In the genomic region with DNA sequence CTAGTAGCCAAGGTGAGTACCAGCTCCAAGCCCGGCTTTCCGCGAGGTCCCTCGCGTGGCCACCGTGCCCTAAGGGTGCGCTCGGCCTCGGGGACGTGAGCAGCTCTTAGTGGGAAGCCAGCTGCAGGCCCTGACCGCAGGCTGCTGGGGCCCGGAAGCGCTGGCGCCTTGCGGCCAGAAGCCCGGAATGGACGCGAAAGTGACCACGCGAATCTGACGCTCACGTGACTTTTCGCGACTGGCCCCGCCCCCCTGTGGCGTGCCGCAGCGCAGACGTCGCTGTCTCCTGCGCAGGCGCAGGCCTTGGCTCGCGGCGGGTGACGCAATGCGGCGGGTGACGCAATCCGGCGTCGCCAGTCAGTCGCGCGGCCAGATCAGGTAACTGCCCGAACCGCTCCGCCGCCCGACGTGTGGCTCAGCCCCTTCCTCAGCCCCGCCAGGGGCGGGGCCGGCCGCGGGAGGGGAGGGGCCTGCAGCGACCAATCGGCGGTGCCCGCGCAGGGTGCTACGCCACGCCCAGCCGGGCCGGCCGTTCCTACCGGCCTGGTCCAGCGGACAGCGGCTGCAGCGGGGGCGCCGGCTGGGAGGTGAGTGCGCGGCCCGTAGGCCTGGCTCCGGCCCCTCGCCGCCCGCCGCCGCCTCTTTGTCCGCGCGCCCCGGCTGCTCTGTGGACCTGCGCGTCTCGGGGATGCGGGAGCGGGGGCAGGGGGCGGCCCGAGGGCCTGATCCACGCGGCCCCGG, we compare ENCODE assay signal across 1 cellular context.
TF ChIP-seq lines count a peak whose summit lies in the region.

A gene (plus strand): TSS at position 532 of the 741 bp plus-strand sequence. CDS start 2,202 bp downstream, outside the sequence.

TF ChIP-seq in HEK293, 187 proteins besides CTCF, POLR2A, EP300 and RAD21 (continued from another document and continues in another):
- TF ChIP-seq ZNF350 (tag by site-specific recombination; IDR thresholded peaks at IDR 0.05) (no peak), ZNF529 (tag by site-specific recombination; IDR thresholded peaks at IDR 0.05; ENCODE audit: insufficient replicate concordance) (no peak), ZNF544 (tag by site-specific recombination; IDR thresholded peaks at IDR 0.05) (no peak), ZNF114 (tag by site-specific recombination; IDR thresholded peaks at IDR 0.05) (no peak), ZNF132 (tag by site-specific recombination; IDR thresholded peaks at IDR 0.05; ENCODE audit: borderline replicate concordance) (no peak), SP2 (tag by site-specific recombination; IDR thresholded peaks at IDR 0.05) (peak; percentile 85), ZNF391 (tag by site-specific recombination; IDR thresholded peaks at IDR 0.05; ENCODE audit: borderline replicate concordance, low read depth) (peak; percentile 23; the same call in 1 of the 2 replicates), ZNF426 (tag by site-specific recombination; IDR thresholded peaks at IDR 0.05) (no peak), ZNF248 (tag by site-specific recombination; IDR thresholded peaks at IDR 0.05) (no peak), ZNF677 (tag by site-specific recombination; IDR thresholded peaks at IDR 0.05) (no peak), KLF10 (tag by site-specific recombination; IDR thresholded peaks at IDR 0.05) (peak; percentile 94), ZFP37 (tag by site-specific recombination; IDR thresholded peaks at IDR 0.05) (peak; percentile 35; the same call in 1 of the 2 replicates), ZNF37A (tag by site-specific recombination; IDR thresholded peaks at IDR 0.05) (no peak), ZNF10 (tag by site-specific recombination; IDR thresholded peaks at IDR 0.05) (no peak), ZNF202 (tag by site-specific recombination; IDR thresholded peaks at IDR 0.05; ENCODE audit: borderline replicate concordance) (no peak), MEIS1 (CRISPR knock-in tag; IDR thresholded peaks at IDR 0.05; ENCODE audit: borderline replicate concordance) (no peak), SCRT2 (tag by site-specific recombination; IDR thresholded peaks at IDR 0.05) (no peak), ZNF664 (tag by site-specific recombination; IDR thresholded peaks at IDR 0.05) (no peak), ZNF521 (tag by site-specific recombination; IDR thresholded peaks at IDR 0.05) (no peak), ZNF274 (IDR thresholded peaks at IDR 0.05; ENCODE audit: low read length) (no peak), ZNF274 (tag by site-specific recombination; IDR thresholded peaks at IDR 0.05; ENCODE audit: borderline replicate concordance) (no peak), ZNF155 (tag by site-specific recombination; IDR thresholded peaks at IDR 0.05) (no peak), ZNF157 (tag by site-specific recombination; IDR thresholded peaks at IDR 0.05) (no peak), ZNF585B (tag by site-specific recombination; IDR thresholded peaks at IDR 0.05) (no peak), ZNF221 (tag by site-specific recombination; IDR thresholded peaks at IDR 0.05; ENCODE audit: borderline replicate concordance) (no peak), ZNF560 (tag by site-specific recombination; IDR thresholded peaks at IDR 0.05; ENCODE audit: borderline replicate concordance) (no peak), RBAK (tag by site-specific recombination; IDR thresholded peaks at IDR 0.05) (no peak), ZNF473 (tag by site-specific recombination; IDR thresholded peaks at IDR 0.05) (no peak), ZNF621 (tag by site-specific recombination; IDR thresholded peaks at IDR 0.05) (no peak), ZNF626 (tag by site-specific recombination; IDR thresholded peaks at IDR 0.05) (no peak), ZEB2 (tag by site-specific recombination; IDR thresholded peaks at IDR 0.05) (peak; percentile 97), BCL11A (tag by site-specific recombination; IDR thresholded peaks at IDR 0.05; ENCODE audit: low read depth) (peak; percentile 78), ZNF354C (tag by site-specific recombination; IDR thresholded peaks at IDR 0.05; ENCODE audit: borderline replicate concordance, low read depth) (no peak), TRIM28 (IDR thresholded peaks at IDR 0.05; ENCODE audit: borderline replicate concordance, low read length) (no peak), ZNF133 (tag by site-specific recombination; IDR thresholded peaks at IDR 0.05) (no peak), ZNF404 (tag by site-specific recombination; IDR thresholded peaks at IDR 0.05) (no peak), ZSCAN23 (tag by site-specific recombination; IDR thresholded peaks at IDR 0.05) (no peak), ZNF660 (tag by site-specific recombination; IDR thresholded peaks at IDR 0.05) (0 out of 2 replicates have a peak, but pooled peaks have one; percentile 36), OVOL3 (tag by site-specific recombination; IDR thresholded peaks at IDR 0.05) (0 out of 2 replicates have a peak, but pooled peaks have one; percentile 55)
- TF ChIP-seq, protein P1, sequence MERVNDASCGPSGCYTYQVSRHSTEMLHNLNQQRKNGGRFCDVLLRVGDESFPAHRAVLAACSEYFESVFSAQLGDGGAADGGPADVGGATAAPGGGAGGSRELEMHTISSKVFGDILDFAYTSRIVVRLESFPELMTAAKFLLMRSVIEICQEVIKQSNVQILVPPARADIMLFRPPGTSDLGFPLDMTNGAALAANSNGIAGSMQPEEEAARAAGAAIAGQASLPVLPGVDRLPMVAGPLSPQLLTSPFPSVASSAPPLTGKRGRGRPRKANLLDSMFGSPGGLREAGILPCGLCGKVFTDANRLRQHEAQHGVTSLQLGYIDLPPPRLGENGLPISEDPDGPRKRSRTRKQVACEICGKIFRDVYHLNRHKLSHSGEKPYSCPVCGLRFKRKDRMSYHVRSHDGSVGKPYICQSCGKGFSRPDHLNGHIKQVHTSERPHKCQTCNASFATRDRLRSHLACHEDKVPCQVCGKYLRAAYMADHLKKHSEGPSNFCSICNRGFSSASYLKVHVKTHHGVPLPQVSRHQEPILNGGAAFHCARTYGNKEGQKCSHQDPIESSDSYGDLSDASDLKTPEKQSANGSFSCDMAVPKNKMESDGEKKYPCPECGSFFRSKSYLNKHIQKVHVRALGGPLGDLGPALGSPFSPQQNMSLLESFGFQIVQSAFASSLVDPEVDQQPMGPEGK (tag by site-specific recombination; IDR thresholded peaks at IDR 0.05): peak; percentile 63
- TF ChIP-seq, protein P2, sequence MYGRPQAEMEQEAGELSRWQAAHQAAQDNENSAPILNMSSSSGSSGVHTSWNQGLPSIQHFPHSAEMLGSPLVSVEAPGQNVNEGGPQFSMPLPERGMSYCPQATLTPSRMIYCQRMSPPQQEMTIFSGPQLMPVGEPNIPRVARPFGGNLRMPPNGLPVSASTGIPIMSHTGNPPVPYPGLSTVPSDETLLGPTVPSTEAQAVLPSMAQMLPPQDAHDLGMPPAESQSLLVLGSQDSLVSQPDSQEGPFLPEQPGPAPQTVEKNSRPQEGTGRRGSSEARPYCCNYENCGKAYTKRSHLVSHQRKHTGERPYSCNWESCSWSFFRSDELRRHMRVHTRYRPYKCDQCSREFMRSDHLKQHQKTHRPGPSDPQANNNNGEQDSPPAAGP (tag by site-specific recombination; IDR thresholded peaks at IDR 0.05): peak; percentile 80; the same call in 1 of the 2 replicates
- TF ChIP-seq, protein P3, sequence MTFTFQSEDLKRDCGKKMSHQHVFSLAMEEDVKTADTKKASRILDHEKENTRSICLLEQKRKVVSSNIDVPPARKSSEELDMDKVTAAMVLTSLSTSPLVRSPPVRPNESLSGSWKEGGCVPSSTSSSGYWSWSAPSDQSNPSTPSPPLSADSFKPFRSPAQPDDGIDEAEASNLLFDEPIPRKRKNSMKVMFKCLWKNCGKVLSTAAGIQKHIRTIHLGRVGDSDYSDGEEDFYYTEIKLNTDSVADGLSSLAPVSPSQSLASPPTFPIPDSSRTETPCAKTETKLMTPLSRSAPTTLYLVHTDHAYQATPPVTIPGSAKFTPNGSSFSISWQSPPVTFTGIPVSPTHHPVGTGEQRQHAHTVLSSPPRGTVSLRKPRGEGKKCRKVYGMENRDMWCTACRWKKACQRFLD (tag by site-specific recombination; IDR thresholded peaks at IDR 0.05): no peak
- TF ChIP-seq, protein P4, sequence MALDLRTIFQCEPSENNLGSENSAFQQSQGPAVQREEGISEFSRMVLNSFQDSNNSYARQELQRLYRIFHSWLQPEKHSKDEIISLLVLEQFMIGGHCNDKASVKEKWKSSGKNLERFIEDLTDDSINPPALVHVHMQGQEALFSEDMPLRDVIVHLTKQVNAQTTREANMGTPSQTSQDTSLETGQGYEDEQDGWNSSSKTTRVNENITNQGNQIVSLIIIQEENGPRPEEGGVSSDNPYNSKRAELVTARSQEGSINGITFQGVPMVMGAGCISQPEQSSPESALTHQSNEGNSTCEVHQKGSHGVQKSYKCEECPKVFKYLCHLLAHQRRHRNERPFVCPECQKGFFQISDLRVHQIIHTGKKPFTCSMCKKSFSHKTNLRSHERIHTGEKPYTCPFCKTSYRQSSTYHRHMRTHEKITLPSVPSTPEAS (tag by site-specific recombination; IDR thresholded peaks at IDR 0.05): no peak
- TF ChIP-seq, protein P5, sequence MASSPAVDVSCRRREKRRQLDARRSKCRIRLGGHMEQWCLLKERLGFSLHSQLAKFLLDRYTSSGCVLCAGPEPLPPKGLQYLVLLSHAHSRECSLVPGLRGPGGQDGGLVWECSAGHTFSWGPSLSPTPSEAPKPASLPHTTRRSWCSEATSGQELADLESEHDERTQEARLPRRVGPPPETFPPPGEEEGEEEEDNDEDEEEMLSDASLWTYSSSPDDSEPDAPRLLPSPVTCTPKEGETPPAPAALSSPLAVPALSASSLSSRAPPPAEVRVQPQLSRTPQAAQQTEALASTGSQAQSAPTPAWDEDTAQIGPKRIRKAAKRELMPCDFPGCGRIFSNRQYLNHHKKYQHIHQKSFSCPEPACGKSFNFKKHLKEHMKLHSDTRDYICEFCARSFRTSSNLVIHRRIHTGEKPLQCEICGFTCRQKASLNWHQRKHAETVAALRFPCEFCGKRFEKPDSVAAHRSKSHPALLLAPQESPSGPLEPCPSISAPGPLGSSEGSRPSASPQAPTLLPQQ (tag by site-specific recombination; IDR thresholded peaks at IDR 0.05): peak; percentile 86
- TF ChIP-seq, protein P6, sequence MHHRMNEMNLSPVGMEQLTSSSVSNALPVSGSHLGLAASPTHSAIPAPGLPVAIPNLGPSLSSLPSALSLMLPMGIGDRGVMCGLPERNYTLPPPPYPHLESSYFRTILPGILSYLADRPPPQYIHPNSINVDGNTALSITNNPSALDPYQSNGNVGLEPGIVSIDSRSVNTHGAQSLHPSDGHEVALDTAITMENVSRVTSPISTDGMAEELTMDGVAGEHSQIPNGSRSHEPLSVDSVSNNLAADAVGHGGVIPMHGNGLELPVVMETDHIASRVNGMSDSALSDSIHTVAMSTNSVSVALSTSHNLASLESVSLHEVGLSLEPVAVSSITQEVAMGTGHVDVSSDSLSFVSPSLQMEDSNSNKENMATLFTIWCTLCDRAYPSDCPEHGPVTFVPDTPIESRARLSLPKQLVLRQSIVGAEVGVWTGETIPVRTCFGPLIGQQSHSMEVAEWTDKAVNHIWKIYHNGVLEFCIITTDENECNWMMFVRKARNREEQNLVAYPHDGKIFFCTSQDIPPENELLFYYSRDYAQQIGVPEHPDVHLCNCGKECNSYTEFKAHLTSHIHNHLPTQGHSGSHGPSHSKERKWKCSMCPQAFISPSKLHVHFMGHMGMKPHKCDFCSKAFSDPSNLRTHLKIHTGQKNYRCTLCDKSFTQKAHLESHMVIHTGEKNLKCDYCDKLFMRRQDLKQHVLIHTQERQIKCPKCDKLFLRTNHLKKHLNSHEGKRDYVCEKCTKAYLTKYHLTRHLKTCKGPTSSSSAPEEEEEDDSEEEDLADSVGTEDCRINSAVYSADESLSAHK (tag by site-specific recombination; IDR thresholded peaks at IDR 0.05): peak; percentile 32; the same call in 1 of the 2 replicates
- TF ChIP-seq, protein P7, sequence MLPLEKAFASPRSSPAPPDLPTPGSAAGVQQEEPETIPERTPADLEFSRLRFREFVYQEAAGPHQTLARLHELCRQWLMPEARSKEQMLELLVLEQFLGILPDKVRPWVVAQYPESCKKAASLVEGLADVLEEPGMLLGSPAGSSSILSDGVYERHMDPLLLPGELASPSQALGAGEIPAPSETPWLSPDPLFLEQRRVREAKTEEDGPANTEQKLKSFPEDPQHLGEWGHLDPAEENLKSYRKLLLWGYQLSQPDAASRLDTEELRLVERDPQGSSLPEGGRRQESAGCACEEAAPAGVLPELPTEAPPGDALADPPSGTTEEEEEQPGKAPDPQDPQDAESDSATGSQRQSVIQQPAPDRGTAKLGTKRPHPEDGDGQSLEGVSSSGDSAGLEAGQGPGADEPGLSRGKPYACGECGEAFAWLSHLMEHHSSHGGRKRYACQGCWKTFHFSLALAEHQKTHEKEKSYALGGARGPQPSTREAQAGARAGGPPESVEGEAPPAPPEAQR (tag by site-specific recombination; IDR thresholded peaks at IDR 0.05): 0 out of 2 replicates have a peak, but pooled peaks have one; percentile 8
- TF ChIP-seq, protein P8, sequence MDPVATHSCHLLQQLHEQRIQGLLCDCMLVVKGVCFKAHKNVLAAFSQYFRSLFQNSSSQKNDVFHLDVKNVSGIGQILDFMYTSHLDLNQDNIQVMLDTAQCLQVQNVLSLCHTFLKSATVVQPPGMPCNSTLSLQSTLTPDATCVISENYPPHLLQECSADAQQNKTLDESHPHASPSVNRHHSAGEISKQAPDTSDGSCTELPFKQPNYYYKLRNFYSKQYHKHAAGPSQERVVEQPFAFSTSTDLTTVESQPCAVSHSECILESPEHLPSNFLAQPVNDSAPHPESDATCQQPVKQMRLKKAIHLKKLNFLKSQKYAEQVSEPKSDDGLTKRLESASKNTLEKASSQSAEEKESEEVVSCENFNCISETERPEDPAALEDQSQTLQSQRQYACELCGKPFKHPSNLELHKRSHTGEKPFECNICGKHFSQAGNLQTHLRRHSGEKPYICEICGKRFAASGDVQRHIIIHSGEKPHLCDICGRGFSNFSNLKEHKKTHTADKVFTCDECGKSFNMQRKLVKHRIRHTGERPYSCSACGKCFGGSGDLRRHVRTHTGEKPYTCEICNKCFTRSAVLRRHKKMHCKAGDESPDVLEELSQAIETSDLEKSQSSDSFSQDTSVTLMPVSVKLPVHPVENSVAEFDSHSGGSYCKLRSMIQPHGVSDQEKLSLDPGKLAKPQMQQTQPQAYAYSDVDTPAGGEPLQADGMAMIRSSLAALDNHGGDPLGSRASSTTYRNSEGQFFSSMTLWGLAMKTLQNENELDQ (tag by site-specific recombination; IDR thresholded peaks at IDR 0.05; ENCODE audit: low read depth): no peak
- TF ChIP-seq, protein P9, sequence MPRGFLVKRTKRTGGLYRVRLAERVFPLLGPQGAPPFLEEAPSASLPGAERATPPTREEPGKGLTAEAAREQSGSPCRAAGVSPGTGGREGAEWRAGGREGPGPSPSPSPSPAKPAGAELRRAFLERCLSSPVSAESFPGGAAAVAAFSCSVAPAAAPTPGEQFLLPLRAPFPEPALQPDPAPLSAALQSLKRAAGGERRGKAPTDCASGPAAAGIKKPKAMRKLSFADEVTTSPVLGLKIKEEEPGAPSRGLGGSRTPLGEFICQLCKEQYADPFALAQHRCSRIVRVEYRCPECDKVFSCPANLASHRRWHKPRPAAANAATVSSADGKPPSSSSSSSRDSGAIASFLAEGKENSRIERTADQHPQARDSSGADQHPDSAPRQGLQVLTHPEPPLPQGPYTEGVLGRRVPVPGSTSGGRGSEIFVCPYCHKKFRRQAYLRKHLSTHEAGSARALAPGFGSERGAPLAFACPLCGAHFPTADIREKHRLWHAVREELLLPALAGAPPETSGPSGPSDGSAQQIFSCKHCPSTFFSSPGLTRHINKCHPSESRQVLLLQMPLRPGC (tag by site-specific recombination; IDR thresholded peaks at IDR 0.05): peak; percentile 79
